In the genomic region with DNA sequence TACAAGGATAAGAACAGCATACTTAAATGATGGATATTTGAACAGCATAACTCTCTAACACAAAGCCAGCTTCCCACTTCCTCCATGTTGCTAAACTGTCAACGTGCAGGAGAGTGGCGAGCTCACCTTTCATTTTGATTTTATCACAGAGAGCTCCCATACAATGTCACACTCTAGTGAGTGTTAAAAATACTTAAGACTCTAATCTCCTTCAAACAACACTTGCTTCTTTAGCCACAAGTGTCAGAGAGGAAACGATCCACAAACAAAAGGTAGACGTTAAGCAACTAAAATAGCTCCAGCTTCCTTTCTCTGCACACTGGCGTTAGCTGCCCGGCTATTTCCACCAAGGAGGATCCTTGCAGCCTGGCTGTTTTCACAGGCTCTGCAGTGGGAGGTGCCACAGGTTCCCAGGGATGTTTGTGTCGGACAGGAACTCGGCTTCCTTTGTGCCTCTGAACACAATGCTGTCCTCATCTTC, we compare ENCODE assay signal across 8 cellular contexts.
DNase-seq lines count a peak whose midpoint lies in the region.

No MANE protein-coding gene starts in this region.

- H3K36me3 ChIP-seq in endocrine pancreas (ENCODE audit: control insufficient read depth, insufficient read depth, low read length) (no peaks in the 10 kb centered on the region), neuron (ENCODE audit: insufficient read depth, low read length) (no peaks in the 10 kb centered on the region), Karpas-422 (ENCODE audit: insufficient read depth, low read length) (no peaks in the 10 kb centered on the region)

- peak overlapping the region; percentile 73 for H3K4me3 ChIP-seq in endocrine pancreas (ENCODE audit: control insufficient read depth, insufficient read depth, low read length)
- no peak overlapping the region for H3K4me3 ChIP-seq in neuron (ENCODE audit: low read length)
- no peak overlapping the region for H3K4me3 ChIP-seq in Karpas-422 (ENCODE audit: low read length)

- H3K9me2 ChIP-seq in Karpas-422 (replicated peaks; ENCODE audit: insufficient read depth, low read length): no peaks in the 10 kb centered on the region

- H4K20me1 ChIP-seq in Karpas-422 (ENCODE audit: insufficient read depth, low read depth, low read length): no peaks in the 10 kb centered on the region

- peaks cover 12% of the 10 kb centered on the region for H3K4me1 ChIP-seq in endocrine pancreas (ENCODE audit: control insufficient read depth, insufficient read depth, low read length)
- H3K4me1 ChIP-seq in neuron (ENCODE audit: insufficient read depth, low read length): no peaks in the 10 kb centered on the region
- no peaks in the 10 kb centered on the region for H3K4me1 ChIP-seq in Karpas-422 (ENCODE audit: low read length)

- H3K4me2 ChIP-seq in Karpas-422 (ENCODE audit: low read depth, low read length, poor library complexity, severe bottlenecking): no peak overlapping the region

- H3K27ac ChIP-seq in Karpas-422 (ENCODE audit: low read length): no peak overlapping the region

- H3K9ac ChIP-seq in endocrine pancreas (ENCODE audit: control insufficient read depth, insufficient read depth, low read length): no peak overlapping the region
- no peak overlapping the region for H3K9ac ChIP-seq in Karpas-422 (ENCODE audit: low read length)

- DNase-seq in ELF-1 (ENCODE audit: low read depth, low spot score): peak; percentile 9
- DNase-seq in NCI-H2227 treated with DMSO at 0.1 percent for 48 hours (lab: John Stamatoyannopoulos, UW): peak; percentile 7
- no peak for DNase-seq in NCI-H1417 treated with DMSO at 0.1 percent for 48 hours (lab: John Stamatoyannopoulos, UW)
- no peak for DNase-seq in AML-193 (lab: John Stamatoyannopoulos, UW)
- DNase-seq in Karpas-422: no peak
- no peak for DNase-seq in epidermal melanocyte (ENCODE audit: insufficient read length, low spot score)

- no peaks in the 10 kb centered on the region for H3K9me3 ChIP-seq in endocrine pancreas (ENCODE audit: control insufficient read depth, low read length)
- no peaks in the 10 kb centered on the region for H3K9me3 ChIP-seq in neuron (ENCODE audit: low read length)
- H3K9me3 ChIP-seq in Karpas-422 (ENCODE audit: low read length): no peaks in the 10 kb centered on the region

- H2AFZ ChIP-seq in neuron (ENCODE audit: low read depth, low read length) (peak overlapping the region; percentile 12), Karpas-422 (ENCODE audit: low read length) (no peak overlapping the region)

- H3K27me3 ChIP-seq in endocrine pancreas (ENCODE audit: control insufficient read depth, insufficient read depth, low read length): no peaks in the 10 kb centered on the region
- H3K27me3 ChIP-seq in neuron (ENCODE audit: insufficient read depth, low read length): no peaks in the 10 kb centered on the region
- no peaks in the 10 kb centered on the region for H3K27me3 ChIP-seq in Karpas-422 (ENCODE audit: low read length)

- H3K79me2 ChIP-seq in Karpas-422 (ENCODE audit: low read length): no peaks in the 10 kb centered on the region

Comparison
In these comparisons a context has a peak if more than half of its experiments do, and no peak if none do; other contexts are left out.
1. DNase-seq: peak in ELF-1 (single experiment) and NCI-H2227 treated with DMSO at 0.1 percent for 48 hours (single experiment); none in NCI-H1417 treated with DMSO at 0.1 percent for 48 hours (single experiment), AML-193 (0 of 2), Karpas-422 (single experiment) and epidermal melanocyte (single experiment).